13 cellular contexts compared by ENCODE assay signal in genomic region chr2:170221317-170222288, GRCh38. TPM values are rescaled to one million over a fixed set of nuclear protein-coding genes. Genes with fewer than 3 reads are reported as not detected.
DNase-seq lines count a peak whose midpoint lies in the region; TF ChIP-seq lines count a peak whose summit lies in the region.
"Had no signal": no experiment of that assay in that cellular context is flagged by ENCODE, and none has a peak within 500 bp of the region (broad histone marks: within the 10 kb centered on the region; RNA-seq: fewer than 3 reads in every experiment).

No MANE protein-coding gene starts in this region.

- H3K4me1 ChIP-seq in HUES64 (ENCODE audit: insufficient read depth, low read length): peaks cover 38% of the 10 kb centered on the region
- H3K4me1 ChIP-seq: upper lobe of right lung had no signal

- H3K9me3 ChIP-seq in AG04450 (ENCODE audit: control insufficient read depth, insufficient read depth, low read length) (no peaks in the 10 kb centered on the region), HUES64 (ENCODE audit: insufficient read depth, low read depth, low read length) (no peaks in the 10 kb centered on the region)
- H3K9me3 ChIP-seq: upper lobe of right lung had no signal

- H3K27me3 ChIP-seq in AG04450 (ENCODE audit: control insufficient read depth, insufficient read depth, low read length) (no peaks in the 10 kb centered on the region), HUES64 (ENCODE audit: insufficient read depth, low read length) (no peaks in the 10 kb centered on the region)
- H3K27me3 ChIP-seq: upper lobe of right lung had no signal

- TF ChIP-seq CTCF in AG04450 (IDR thresholded peaks at IDR 0.05; ENCODE audit: low read depth, low read length): no peak

- H3K27ac ChIP-seq in AG04450 (ENCODE audit: low read depth, low read length) (peak overlapping the region; percentile 34), HUES64 (ENCODE audit: low read depth, low read length) (peak overlapping the region; percentile 53)
- H3K27ac ChIP-seq: upper lobe of right lung had no signal

- peak overlapping the region; percentile 1; the same call in 1 of the 2 replicates for H3K4me3 ChIP-seq in AG04450 (ENCODE audit: low read depth, low read length)
- no peak overlapping the region for H3K4me3 ChIP-seq in HUES64 (ENCODE audit: low read length)
- H3K4me3 ChIP-seq: upper lobe of right lung had no signal

- H3K9ac ChIP-seq in HUES64 (ENCODE audit: low read depth, low read length): 0 out of 2 replicates have a peak overlapping the region, but pooled peaks have one; percentile 23

- WGBS in HUES64: 72% methylated on average over 6 of the region's 6 CpGs

- CTCF ChIA-PET in AG04450 (lab: Charles Lee): interaction anchor here (0.5 to 1.2 kb wide), 4 partner anchors 11 to 351 kb away, joined by 3 to 4 read pairs (median 3); no protein-coding TSS in a partner anchor

- DNase-seq in AG04450 (ENCODE audit: low read depth, low spot score): peak; percentile 36
- DNase-seq in astrocyte of the hippocampus (ENCODE audit: low read depth, low spot score): peak; percentile 48
- peak; percentile 18 for DNase-seq in iPS-NIHi11 (ENCODE audit: low spot score)
- no peak for DNase-seq in activated naive CD4-positive, alpha-beta T cell treated with Interleukin-2 at 50 U/mL for 16 hours
- no peak for DNase-seq in activated CD4-positive, CD25-positive, alpha-beta regulatory T cell (lab: John Stamatoyannopoulos, UW)
- DNase-seq in stimulated activated CD4-positive, alpha-beta T cell treated with anti-CD3 and anti-CD28 coated beads, Interleukin-12 subunit alpha, Interleukin-12 subunit beta, amount 100 ng/mL, for 4 hours: no peak
- DNase-seq in globus pallidus (ENCODE audit: low spot score): no peak
- DNase-seq: activated CD8-positive, alpha-beta T cell treated with anti-CD3 and anti-CD28 coated beads for 36 hours; hypothalamus; natural killer cell; SHP77 treated with DMSO at 0.1 percent for 48 hours; upper lobe of right lung had no signal

- no peaks in the 10 kb centered on the region for H3K36me3 ChIP-seq in HUES64 (ENCODE audit: insufficient read depth, low read length)
- H3K36me3 ChIP-seq: upper lobe of right lung had no signal

- POLR2A ChIA-PET in AG04450 (lab: Yijun Ruan, JAX): interaction anchor here (1.2 kb wide), 1 partner anchor 605 kb away, joined by 3 read pairs; no protein-coding TSS in a partner anchor

RNA-seq across cellular contexts. Expression of gene MYO3B, which starts 43.7 kb away (rescaled TPM):
- 0.09 and 0.10 TPM in 2 replicates for polyA plus RNA-seq in AG04450 (2011; rRNA removed)
- 0.14 and 0.22 TPM in 2 replicates for polyA minus RNA-seq in AG04450 (2011; rRNA and poly(A)+ RNA removed)
- 0.65 TPM for polyA plus RNA-seq in HUES64 (2013, experiment 1 of 2)
- polyA plus RNA-seq in HUES64 (2013, experiment 2 of 2): 0.89 TPM

Comparison
In these comparisons a context has a peak if more than half of its experiments do, and no peak if none do; other contexts are left out.
1. DNase-seq: peak in AG04450 (single experiment), astrocyte of the hippocampus (single experiment) and iPS-NIHi11 (single experiment); none in activated naive CD4-positive, alpha-beta T cell treated with Interleukin-2 at 50 U/mL for 16 hours (single experiment), activated CD4-positive, CD25-positive, alpha-beta regulatory T cell (0 of 4), stimulated activated CD4-positive, alpha-beta T cell treated with anti-CD3 and anti-CD28 coated beads, Interleukin-12 subunit alpha, Interleukin-12 subunit beta, amount 100 ng/mL, for 4 hours (single experiment) and globus pallidus (single experiment).